In genomic region chr10:5003127-5004073, GRCh38 we compare ENCODE assay signal across 10 cellular contexts. TPM values are rescaled to one million over a fixed set of nuclear protein-coding genes. Genes with fewer than 3 reads are reported as not detected.
A peak's percentile ranks its signal among the peaks of the same experiment; 100 is the strongest.
DNase-seq lines count a peak whose midpoint lies in the region; ATAC-seq and TF ChIP-seq lines count a peak whose summit lies in the region.
"Not testable (repeated sequence)": the region's sequence is repeated elsewhere in the genome, so short reads cannot be mapped to it uniquely, and the experiment has no call there.
"Had no signal": no experiment of that assay in that cellular context is flagged by ENCODE, and none has a peak within 500 bp of the region (broad histone marks: within the 10 kb centered on the region; RNA-seq: fewer than 3 reads in every experiment).

TSS of gene AKR1C2 (minus strand) at chr10:5003857. CDS start at chr10:5003835, 22 bp downstream.

- not testable (repeated sequence) for H3K4me2 ChIP-seq in PC-3 (ENCODE audit: low read length); fibroblast of lung (ENCODE audit: extremely low read depth, insufficient read depth, low read length)
- H3K4me2 ChIP-seq in mammary epithelial cell (ENCODE audit: insufficient read depth, low read depth, low read length) (peak within 1 kb of the TSS; percentile 42), hepatocyte (peak within 1 kb of the TSS; percentile 62)

- CTCF ChIA-PET in PC-3 (lab: Charles Lee), result not testable (repeated sequence)
- CTCF ChIA-PET in mammary epithelial cell (lab: Charles Lee; ENCODE audit: low non-redundant PET), result interaction anchor here (0.6 kb wide), 1 partner anchor 408 kb away, joined by 5 read pairs; no protein-coding TSS in a partner anchor

- H3K9me3 ChIP-seq in PC-3 (ENCODE audit: low read length); mammary epithelial cell (replicated peaks; ENCODE audit: insufficient read depth, low read length); fibroblast of lung (ENCODE audit: control insufficient read depth, insufficient read depth, low read depth, low read length); hepatocyte (ENCODE audit: low read depth); gastrocnemius medialis: not testable (repeated sequence)

- dilution Hi-C loops in mammary epithelial cell (cut with HindIII; ENCODE audit: low sequenced_read_pairs), result not testable (repeated sequence)

- not testable (repeated sequence) for H4K20me1 ChIP-seq in PC-3 (ENCODE audit: low read length); mammary epithelial cell (ENCODE audit: insufficient read depth, low read length); fibroblast of lung (ENCODE audit: control insufficient read depth, extremely low read depth, insufficient read depth, low read length); hepatocyte (ENCODE audit: insufficient read depth, poor library complexity, severe bottlenecking)

- WGBS in mammary epithelial cell (ENCODE audit: low coverage, missing lambda C conversion rate), result 54% methylated on average over 5 of the region's 10 CpGs
- WGBS in hepatocyte (ENCODE audit: low lambda C conversion rate, missing lambda C conversion rate), result 39% methylated on average over 9 of the region's 10 CpGs

- not testable (repeated sequence) for BruUV-seq in PC-3 (replicated peaks; lab: Mats Ljungman, UMichigan)
- BruUV-seq in mammary epithelial cell (replicated peaks; lab: Mats Ljungman, UMichigan), result TSS peak; percentile 92

- ATAC-seq in PC-3 (peak; percentile 54; the same call in 1 of the 2 replicates), gastrocnemius medialis (peak; percentile 97 to 99)

- not testable (repeated sequence) for H3K36me3 ChIP-seq in PC-3 (ENCODE audit: low read depth, low read length); mammary epithelial cell (ENCODE audit: insufficient read depth, low read length); fibroblast of lung (ENCODE audit: control insufficient read depth, insufficient read depth, low read length); hepatocyte (replicated peaks; ENCODE audit: insufficient read depth, low read depth)
- peaks cover 0 to 12% of the 10 kb centered on the region in 2 donors for H3K36me3 ChIP-seq in gastrocnemius medialis

- H3K27me3 ChIP-seq in PC-3 (ENCODE audit: low read length); mammary epithelial cell (ENCODE audit: insufficient read depth, low read length); fibroblast of lung (ENCODE audit: control insufficient read depth, insufficient read depth, low read length); hepatocyte; gastrocnemius medialis: not testable (repeated sequence)

- not testable (repeated sequence) for DNase-seq in H4 (ENCODE audit: low spot score); PC-3; mammary epithelial cell; hepatocyte (ENCODE audit: low spot score); mucosa of gallbladder (ENCODE audit: low spot score); ureter (ENCODE audit: low spot score)
- DNase-seq in fibroblast of lung (ENCODE audit: low read depth in 2 of 2) (peak in 1 of 2 donors; percentile 32), gastrocnemius medialis (peak in 1 of 2 donors; percentile 37)

- H3K9me2 ChIP-seq in PC-3 (replicated peaks; ENCODE audit: low read length); hepatocyte (replicated peaks; ENCODE audit: insufficient read depth): not testable (repeated sequence)

- not testable (repeated sequence) for TF ChIP-seq CTCF in PC-3 (conservative IDR thresholded peaks at IDR 0.05; ENCODE audit: low read depth, low read length); mammary epithelial cell (conservative IDR thresholded peaks at IDR 0.05 in 1 of 2, IDR thresholded peaks at IDR 0.05 in 1 of 2; ENCODE audit: extremely low read depth in 1 of 2, insufficient read depth in 1 of 2, low read depth in 1 of 2, low read length in 2 of 2); fibroblast of lung (conservative IDR thresholded peaks at IDR 0.05 in 1 of 2, IDR thresholded peaks at IDR 0.05 in 1 of 2; ENCODE audit: low read depth in 1 of 2, low read length in 2 of 2); hepatocyte (IDR thresholded peaks at IDR 0.05; ENCODE audit: poor library complexity); gastrocnemius medialis (IDR thresholded peaks at IDR 0.05 in 4 of 5, conservative IDR thresholded peaks at IDR 0.05 in 1 of 5)

- not testable (repeated sequence) for H3K9ac ChIP-seq in PC-3 (ENCODE audit: low read length); mammary epithelial cell (ENCODE audit: insufficient read depth, low read length); fibroblast of lung (ENCODE audit: insufficient read depth, low read length)

- POLR2A ChIA-PET in PC-3 (lab: Charles Lee; ENCODE audit: unreplicated experiment), result not testable (repeated sequence)

- H3F3A ChIP-seq in PC-3 (ENCODE audit: low read length, unreplicated experiment), result not testable (repeated sequence)

- H3K27ac ChIP-seq in PC-3 (ENCODE audit: low read length); fibroblast of lung (ENCODE audit: insufficient read depth, low read length); hepatocyte: not testable (repeated sequence)
- H3K27ac ChIP-seq in mammary epithelial cell (ENCODE audit: insufficient read depth, low read depth, low read length) (peak within 1 kb of the TSS; percentile 84), gastrocnemius medialis (peak within 1 kb of the TSS; percentile 57 to 72 (median 69))

- not testable (repeated sequence) for H3K4me1 ChIP-seq in PC-3 (ENCODE audit: insufficient read depth, low read length); mammary epithelial cell (ENCODE audit: insufficient read depth, low read length); fibroblast of lung (ENCODE audit: control insufficient read depth, extremely low read depth, insufficient read depth, low read length); hepatocyte (ENCODE audit: insufficient read depth)
- H3K4me1 ChIP-seq in gastrocnemius medialis, result peaks cover 3 to 20% of the 10 kb centered on the region in 2 donors

- not testable (repeated sequence) for H3K79me2 ChIP-seq in PC-3 (ENCODE audit: low read length); mammary epithelial cell (ENCODE audit: insufficient read depth, low read length); fibroblast of lung (ENCODE audit: control insufficient read depth, insufficient read depth, low read length); hepatocyte

- intact Hi-C loops in PC-3 (cut with micrococcal nuclease); mammary epithelial cell (cut with micrococcal nuclease); gastrocnemius medialis (cut with DNase I; ENCODE audit: low total_unique reads): not testable (repeated sequence)

- H2AFZ ChIP-seq in PC-3 (ENCODE audit: low read length); mammary epithelial cell (ENCODE audit: low read depth, low read length); hepatocyte: not testable (repeated sequence)
- peak within 1 kb of the TSS; percentile 46 for H2AFZ ChIP-seq in fibroblast of lung (ENCODE audit: low read length)

- not testable (repeated sequence) for H3K4me3 ChIP-seq in PC-3 (ENCODE audit: low read length); hepatocyte
- H3K4me3 ChIP-seq in mammary epithelial cell (replicated peaks in 1 of 3; ENCODE audit: insufficient read depth in 1 of 3, low read depth in 2 of 3, low read length in 3 of 3) (peak within 1 kb of the TSS in 2 of 3 experiments; percentile 2 to 32), fibroblast of lung (replicated peaks in 1 of 4; ENCODE audit: control extremely low read depth in 1 of 4, insufficient read depth in 1 of 4, low read depth in 3 of 4, low read length in 4 of 4) (peak within 1 kb of the TSS in 2 of 4 experiments; percentile 39 to 55), gastrocnemius medialis (peak within 1 kb of the TSS; percentile 35 to 48 (median 38))

- peak; percentile 20 to 26 for TF ChIP-seq POLR2A in gastrocnemius medialis (IDR thresholded peaks at IDR 0.05)

- in situ Hi-C loops in mammary epithelial cell (cut with MboI; ENCODE audit: low sequenced_read_pairs in 2 of 2), result not testable (repeated sequence)
- in situ Hi-C loops in gastrocnemius medialis (cut with MboI; ENCODE audit: low sequenced_read_pairs in 4 of 4), result loop anchor here in 1 of 4 donors (25.0 kb wide), 1 partner anchor 284 kb away; no protein-coding TSS in a partner anchor

RNA-seq across cellular contexts. Expression of gene AKR1C2, which starts in this region (rescaled TPM):
- 74.6 and 115 TPM in 2 replicates for total RNA-seq in H4 (2014; rRNA removed; shearing (Covaris generic))
- total RNA-seq in PC-3 (2014; rRNA removed) (0.66 TPM in 1 of 2 replicates, not detected in the other), mammary epithelial cell (10 to 100 TPM; 19.7 to 28.0 TPM), fibroblast of lung (10.6 and 13.4 TPM in 2 replicates), hepatocyte (47.7 and 51.0 TPM in 2 replicates), mucosa of gallbladder (85.5 TPM), gastrocnemius medialis (100 to 1,000 TPM; 325 to 380 (median 345) TPM), ureter (343 TPM)
- polyA plus RNA-seq in mammary epithelial cell (40.3 TPM), fibroblast of lung (12.1 and 14.6 TPM in 2 replicates), hepatocyte (35.0 and 51.7 TPM in 2 replicates)
- polyA minus RNA-seq in mammary epithelial cell (22.8 TPM), fibroblast of lung (ENCODE audit: low replicate concordance) (6.8 and 9.7 TPM in 2 replicates)
- polyA plus RNA-seq in fibroblast of lung (2012), result 10.9 and 12.2 TPM in 2 replicates
- total RNA-seq: H7; natural killer cell treated with Interleukin-12 subunit alpha and Interleukin-12 subunit beta and Interleukin-15 and Interleukin-18, amount 100 ng/mL, for 72 hours had no signal

Comparison
In these comparisons a context has a peak if more than half of its experiments do, and no peak if none do; other contexts are left out.
1. Peak in ATAC-seq in PC-3; RNA of the gene not detected or under 1 TPM.